ENCODE assay signal across 9 cellular contexts in the genomic region with DNA sequence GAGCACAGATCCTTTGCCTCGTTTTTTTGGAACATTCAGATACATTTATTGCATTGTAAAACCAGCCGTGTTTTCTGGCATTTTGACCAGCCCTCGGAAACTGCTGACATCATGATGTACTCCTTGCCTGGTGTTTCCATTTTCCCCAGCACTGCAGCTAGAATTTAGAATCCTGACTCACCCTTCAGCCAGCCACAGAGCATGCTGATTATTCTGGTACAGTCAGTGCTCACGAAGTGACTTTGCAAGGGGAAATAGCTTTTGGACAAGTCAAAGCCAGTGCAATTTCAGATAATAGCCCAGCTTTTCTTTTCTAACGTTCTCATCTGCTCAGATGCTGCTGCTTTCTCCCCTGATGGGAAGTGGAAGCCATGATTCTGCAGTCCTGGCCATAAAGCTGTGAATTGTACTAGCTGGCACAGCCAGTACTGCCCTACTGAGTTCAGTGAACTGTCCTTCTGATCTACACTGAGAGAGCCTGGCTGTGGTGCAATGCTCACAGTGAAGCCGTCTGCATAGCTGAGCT. TPM values are rescaled to one million over a fixed set of nuclear protein-coding genes. Genes with fewer than 3 reads are reported as not detected.
DNase-seq lines count a peak whose midpoint lies in the region; ATAC-seq and TF ChIP-seq lines count a peak whose summit lies in the region.
"Had no signal": no experiment of that assay in that cellular context is flagged by ENCODE, and none has a peak within 500 bp of the region (broad histone marks: within the 10 kb centered on the region; RNA-seq: fewer than 3 reads in every experiment).

No MANE protein-coding gene starts in this region.

- H3F3A ChIP-seq in SK-N-SH (replicated peaks; ENCODE audit: insufficient read depth) = peaks cover 27% of the 10 kb centered on the region

- POLR2A ChIA-PET in SK-N-SH (lab: Yijun Ruan, JAX) = no interaction called here

- H3K27ac Mint-ChIP-seq in stimulated activated memory B cell treated with anti-CD40 and anti-IgM and Interleukin-4, amounts not matched to agents 10 μg/mL and 1 μg/mL and 100 μg/mL, for 72 hours = no peak overlapping the region
- H3K27ac Mint-ChIP-seq: natural killer cell had no signal

- peaks cover 0 to 18% of the 10 kb centered on the region in 2 experiments; a peak in 1 of 4 replicates for H3K4me1 ChIP-seq in SK-N-SH (ENCODE audit: control insufficient read depth in 1 of 2, insufficient read depth in 2 of 2, low read depth in 1 of 2, low read length in 1 of 2)

- H3K9me3 ChIP-seq in SK-N-SH = no peaks in the 10 kb centered on the region

- CTCF ChIA-PET in SK-N-SH (lab: Yijun Ruan, JAX) = interaction anchor here (1.0 to 2.7 kb wide), 2 partner anchors 13 to 50 kb away, joined by 3 to 13 read pairs; no protein-coding TSS in a partner anchor

- no peak overlapping the region for H3K4me3 Mint-ChIP-seq in stimulated activated memory B cell treated with anti-CD40 and anti-IgM and Interleukin-4, amounts not matched to agents 10 μg/mL and 1 μg/mL and 100 μg/mL, for 72 hours
- H3K4me3 Mint-ChIP-seq: natural killer cell had no signal

- H3K4me1 Mint-ChIP-seq in stimulated activated memory B cell treated with anti-CD40 and anti-IgM and Interleukin-4, amounts not matched to agents 10 μg/mL and 1 μg/mL and 100 μg/mL, for 72 hours = peaks cover 19% of the 10 kb centered on the region
- H3K4me1 Mint-ChIP-seq: natural killer cell had no signal

- H3K27ac ChIP-seq in SK-N-SH (ENCODE audit: low read depth in 2 of 2, low read length in 1 of 2) = peak overlapping the region; percentile 64 to 89

- WGBS in SK-N-SH (ENCODE audit: low lambda C conversion rate) = 10% methylated on average over 6 of the region's 6 CpGs

- H3K9ac ChIP-seq in SK-N-SH = peak overlapping the region; percentile 59

- H2AFZ ChIP-seq in SK-N-SH (ENCODE audit: low read depth) = peak overlapping the region; percentile 69

- ATAC-seq in omental fat pad (ENCODE audit: low FRiP score) (peak; percentile 99), HG03432 (IDR thresholded peaks at IDR 0.05; ENCODE audit: unreplicated experiment) (no peak), GM18909 (IDR thresholded peaks at IDR 0.05; ENCODE audit: poor library complexity, unreplicated experiment) (no peak)
- no peak for ATAC-seq in stimulated activated memory B cell treated with anti-CD40 and anti-IgM and Interleukin-4, amounts not matched to agents 10 μg/mL and 1 μg/mL and 100 μg/mL, for 72 hours

- H3K36me3 ChIP-seq in SK-N-SH (replicated peaks in 1 of 2; ENCODE audit: control insufficient read depth in 1 of 2, insufficient read depth in 2 of 2, low read length in 1 of 2) = no peaks in the 10 kb centered on the region

- TF ChIP-seq RAD21 in SK-N-SH (IDR thresholded peaks at IDR 0.05; ENCODE audit: low read length) = no peak

- H3K9me2 ChIP-seq in SK-N-SH = no peaks in the 10 kb centered on the region

- H3K36me3 Mint-ChIP-seq in stimulated activated memory B cell treated with anti-CD40 and anti-IgM and Interleukin-4, amounts not matched to agents 10 μg/mL and 1 μg/mL and 100 μg/mL, for 72 hours = no peaks in the 10 kb centered on the region
- H3K36me3 Mint-ChIP-seq: natural killer cell had no signal

- no peaks in the 10 kb centered on the region for H3K27me3 Mint-ChIP-seq in stimulated activated memory B cell treated with anti-CD40 and anti-IgM and Interleukin-4, amounts not matched to agents 10 μg/mL and 1 μg/mL and 100 μg/mL, for 72 hours

- no peaks in the 10 kb centered on the region for H3K79me2 ChIP-seq in SK-N-SH (ENCODE audit: insufficient read depth)

- no peaks in the 10 kb centered on the region for H3K27me3 ChIP-seq in SK-N-SH (ENCODE audit: insufficient read depth)

- H4K20me1 ChIP-seq in SK-N-SH (ENCODE audit: insufficient read depth) = no peaks in the 10 kb centered on the region

- peak in 1 of 2 experiments; percentile 33; a peak in 1 of 4 replicates for TF ChIP-seq EP300 in SK-N-SH (IDR thresholded peaks at IDR 0.05; ENCODE audit: borderline replicate concordance in 1 of 2, low read depth in 1 of 2, low read length in 1 of 2)

- peak; percentile 95 for DNase-seq in GM04504 (ENCODE audit: low read depth)
- no peak for DNase-seq in SK-N-SH
- DNase-seq in fibroblast of peridontal ligament (ENCODE audit: extremely low read depth) = peak; percentile 97
- no peak for DNase-seq in omental fat pad (ENCODE audit: low spot score)
- no peak for DNase-seq in D341Med (ENCODE audit: low spot score)
- DNase-seq: natural killer cell had no signal

- H3K9me3 Mint-ChIP-seq in stimulated activated memory B cell treated with anti-CD40 and anti-IgM and Interleukin-4, amounts not matched to agents 10 μg/mL and 1 μg/mL and 100 μg/mL, for 72 hours = no peaks in the 10 kb centered on the region
- H3K9me3 Mint-ChIP-seq: natural killer cell had no signal

- no peak for TF ChIP-seq CTCF in SK-N-SH (IDR thresholded peaks at IDR 0.05)
- TF ChIP-seq CTCF in omental fat pad (IDR thresholded peaks at IDR 0.05) = no peak

- H3K4me2 ChIP-seq in SK-N-SH = peak overlapping the region; percentile 74

- H3K4me3 ChIP-seq in SK-N-SH (ENCODE audit: low read depth in 2 of 2, low read length in 1 of 2) = peak overlapping the region; percentile 17 to 38; a peak in 3 of 4 replicates

TF ChIP-seq in SK-N-SH, 30 proteins besides CTCF, POLR2A, EP300 and RAD21 (continues in another document):
- peak; percentile 73 for TF ChIP-seq TCF12 (IDR thresholded peaks at IDR 0.05)
- TF ChIP-seq SIN3A (IDR thresholded peaks at IDR 0.05; ENCODE audit: borderline replicate concordance, low read depth, low read length) = peak; percentile 55; the same call in 1 of the 2 replicates
- TF ChIP-seq PBX3 (IDR thresholded peaks at IDR 0.05) = peak; percentile 68
- peak; percentile 89 for TF ChIP-seq JUND (IDR thresholded peaks at IDR 0.05)
- TF ChIP-seq RXRA (IDR thresholded peaks at IDR 0.05; ENCODE audit: borderline replicate concordance, low read depth) = no peak
- no peak; the same call in 1 of the 2 replicates for TF ChIP-seq MXI1 (IDR thresholded peaks at IDR 0.05; ENCODE audit: low read depth, low read length)
- no peak for TF ChIP-seq GATA2 (CRISPR knock-in tag; IDR thresholded peaks at IDR 0.05)
- no peak for TF ChIP-seq ZBTB33 (IDR thresholded peaks at IDR 0.05; ENCODE audit: borderline replicate concordance, low read depth)
- TF ChIP-seq TAF1 (IDR thresholded peaks at IDR 0.05; ENCODE audit: borderline replicate concordance, low read depth, low read length) = no peak; the same call in 1 of the 2 replicates
- peak; percentile 61 for TF ChIP-seq NFIC (IDR thresholded peaks at IDR 0.05; ENCODE audit: borderline replicate concordance)
- TF ChIP-seq RCOR1 (IDR thresholded peaks at IDR 0.05; ENCODE audit: low read length) = no peak
- TF ChIP-seq, protein P1, sequence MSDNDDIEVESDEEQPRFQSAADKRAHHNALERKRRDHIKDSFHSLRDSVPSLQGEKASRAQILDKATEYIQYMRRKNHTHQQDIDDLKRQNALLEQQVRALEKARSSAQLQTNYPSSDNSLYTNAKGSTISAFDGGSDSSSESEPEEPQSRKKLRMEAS (IDR thresholded peaks at IDR 0.05; ENCODE audit: low read depth) = peak; percentile 91
- no peak for TF ChIP-seq EZH2phosphoT487 (IDR thresholded peaks at IDR 0.05; ENCODE audit: borderline replicate concordance, low read depth)
- TF ChIP-seq FOSL2 (IDR thresholded peaks at IDR 0.05; ENCODE audit: borderline replicate concordance, low read depth) = peak; percentile 93
- TF ChIP-seq USF1 (IDR thresholded peaks at IDR 0.05; ENCODE audit: borderline replicate concordance, low read depth) = no peak
- peak; percentile 61; the same call in 1 of the 2 replicates for TF ChIP-seq RFX5 (IDR thresholded peaks at IDR 0.05; ENCODE audit: low read length)

RNA-seq across cellular contexts. Expression of gene CNBP, which starts 12.1 kb away (rescaled TPM):
- 240 and 279 TPM in 2 replicates for polyA plus RNA-seq in SK-N-SH (2012; rRNA removed)
- polyA plus RNA-seq in SK-N-SH (2012; cell fraction: cytosol; rRNA removed) = 305 and 321 TPM in 2 replicates
- polyA plus RNA-seq in SK-N-SH (2012; cell fraction: nucleus; rRNA removed) = 94.3 and 162 TPM in 2 replicates
- 100 to 1,000 TPM; 369 to 489 (median 433) TPM for total RNA-seq in omental fat pad

RNA-seq across cellular contexts. Expression of gene ISY1, which starts 34.9 kb away (rescaled TPM):
- polyA plus RNA-seq in SK-N-SH (2012; rRNA removed) = 20.9 and 22.3 TPM in 2 replicates
- polyA plus RNA-seq in SK-N-SH (2012; cell fraction: cytosol; rRNA removed) = 30.1 and 39.2 TPM in 2 replicates
- 9.0 and 11.8 TPM in 2 replicates for polyA plus RNA-seq in SK-N-SH (2012; cell fraction: nucleus; rRNA removed)
- 10 to 100 TPM; 14.4 to 23.2 (median 17.0) TPM for total RNA-seq in omental fat pad

RNA-seq across cellular contexts. Expression of gene COPG1, which starts 53.6 kb away (rescaled TPM):
- 111 and 114 TPM in 2 replicates for polyA plus RNA-seq in SK-N-SH (2012; rRNA removed)
- polyA plus RNA-seq in SK-N-SH (2012; cell fraction: cytosol; rRNA removed) = 96.5 and 100 TPM in 2 replicates
- polyA plus RNA-seq in SK-N-SH (2012; cell fraction: nucleus; rRNA removed) = 112 and 138 TPM in 2 replicates
- 100 to 1,000 TPM; 107 to 148 (median 127) TPM for total RNA-seq in omental fat pad

Comparison
In these comparisons a context has a peak if more than half of its experiments do, and no peak if none do; other contexts are left out.
1. DNase-seq: peak in GM04504 (single experiment) and fibroblast of peridontal ligament (single experiment); none in SK-N-SH (single experiment), omental fat pad (single experiment) and D341Med (single experiment).